In genomic region chr7:148735141-148735540, GRCh38 we compare ENCODE assay signal across 15 cellular contexts.
"Had no signal": no experiment of that assay in that cellular context is flagged by ENCODE, and none has a peak within 500 bp of the region (broad histone marks: within the 10 kb centered on the region; RNA-seq: fewer than 3 reads in every experiment).

No MANE protein-coding gene starts in this region.

- ATAC-seq: activated T-cell treated with anti-CD3 and anti-CD28 coated beads, Interleukin-2, amount 50 U/mL, for 72 hours; mucosa of descending colon; stimulated activated naive B cell treated with anti-CD40 and anti-IgM and Interleukin-4, amounts not matched to agents 10 μg/mL and 1 μg/mL and 100 μg/mL, for 72 hours had no signal

- H3K27me3 Mint-ChIP-seq: activated naive CD8-positive, alpha-beta T cell treated with anti-CD3 and anti-CD28 coated beads, Interleukin-2, amount 10 ng/mL, durations not matched to agents 7 days and 5 days; stimulated activated naive B cell treated with anti-CD40 and anti-IgM and Interleukin-4, amounts not matched to agents 10 μg/mL and 1 μg/mL and 100 μg/mL, for 72 hours had no signal

- H3K9me3 Mint-ChIP-seq: activated naive CD8-positive, alpha-beta T cell treated with anti-CD3 and anti-CD28 coated beads, Interleukin-2, amount 10 ng/mL, durations not matched to agents 7 days and 5 days; activated T-cell treated with anti-CD3 and anti-CD28 coated beads, Interleukin-2, amount 50 U/mL, for 72 hours; stimulated activated naive B cell treated with anti-CD40 and anti-IgM and Interleukin-4, amounts not matched to agents 10 μg/mL and 1 μg/mL and 100 μg/mL, for 72 hours had no signal

- H3K27ac Mint-ChIP-seq: activated naive CD8-positive, alpha-beta T cell treated with anti-CD3 and anti-CD28 coated beads, Interleukin-2, amount 10 ng/mL, durations not matched to agents 7 days and 5 days; activated T-cell treated with anti-CD3 and anti-CD28 coated beads, Interleukin-2, amount 50 U/mL, for 72 hours; stimulated activated naive B cell treated with anti-CD40 and anti-IgM and Interleukin-4, amounts not matched to agents 10 μg/mL and 1 μg/mL and 100 μg/mL, for 72 hours had no signal

- H3K4me3 Mint-ChIP-seq: activated naive CD8-positive, alpha-beta T cell treated with anti-CD3 and anti-CD28 coated beads, Interleukin-2, amount 10 ng/mL, durations not matched to agents 7 days and 5 days; activated T-cell treated with anti-CD3 and anti-CD28 coated beads, Interleukin-2, amount 50 U/mL, for 72 hours; stimulated activated naive B cell treated with anti-CD40 and anti-IgM and Interleukin-4, amounts not matched to agents 10 μg/mL and 1 μg/mL and 100 μg/mL, for 72 hours had no signal

- DNase-seq: activated CD4-positive, alpha-beta T cell treated with anti-CD3 and anti-CD28 coated beads, Interleukin-2, amount 50 U/mL, for 48 hours; activated gamma-delta T cell; activated naive CD8-positive, alpha-beta T cell treated with anti-CD3 and anti-CD28 coated beads, Interleukin-2, amount 10 ng/mL, durations not matched to agents 7 days and 5 days; activated T-cell treated with anti-CD3 and anti-CD28 coated beads, Interleukin-2, amount 50 U/mL, for 72 hours; amygdala; mesendoderm; mucosa of descending colon; occipital lobe; stimulated activated CD4-positive, alpha-beta T cell treated with anti-CD3 and anti-CD28 coated beads, Interleukin-2, amount 100 ng/mL, for 48 hours; stimulated activated CD8-positive, alpha-beta memory T cell treated with anti-CD3 and anti-CD28 coated beads, Interleukin-4, amount 100 ng/mL, for 48 hours; stimulated activated naive B cell treated with anti-CD40 and anti-IgM and Interleukin-4, amounts not matched to agents 10 μg/mL and 1 μg/mL and 100 μg/mL, for 72 hours; T-helper 1 cell; T-helper 9 cell; transverse colon; uterus had no signal
